In genomic region chr1:67537647-67538018, GRCh38 we compare ENCODE assay signal across 1 cellular context.
TF ChIP-seq lines count a peak whose summit lies in the region.

No MANE protein-coding gene starts in this region.

TF ChIP-seq in WTC11, 78 proteins besides CTCF, POLR2A, EP300 and RAD21 (continued from another document):
- TF ChIP-seq, protein P1, sequence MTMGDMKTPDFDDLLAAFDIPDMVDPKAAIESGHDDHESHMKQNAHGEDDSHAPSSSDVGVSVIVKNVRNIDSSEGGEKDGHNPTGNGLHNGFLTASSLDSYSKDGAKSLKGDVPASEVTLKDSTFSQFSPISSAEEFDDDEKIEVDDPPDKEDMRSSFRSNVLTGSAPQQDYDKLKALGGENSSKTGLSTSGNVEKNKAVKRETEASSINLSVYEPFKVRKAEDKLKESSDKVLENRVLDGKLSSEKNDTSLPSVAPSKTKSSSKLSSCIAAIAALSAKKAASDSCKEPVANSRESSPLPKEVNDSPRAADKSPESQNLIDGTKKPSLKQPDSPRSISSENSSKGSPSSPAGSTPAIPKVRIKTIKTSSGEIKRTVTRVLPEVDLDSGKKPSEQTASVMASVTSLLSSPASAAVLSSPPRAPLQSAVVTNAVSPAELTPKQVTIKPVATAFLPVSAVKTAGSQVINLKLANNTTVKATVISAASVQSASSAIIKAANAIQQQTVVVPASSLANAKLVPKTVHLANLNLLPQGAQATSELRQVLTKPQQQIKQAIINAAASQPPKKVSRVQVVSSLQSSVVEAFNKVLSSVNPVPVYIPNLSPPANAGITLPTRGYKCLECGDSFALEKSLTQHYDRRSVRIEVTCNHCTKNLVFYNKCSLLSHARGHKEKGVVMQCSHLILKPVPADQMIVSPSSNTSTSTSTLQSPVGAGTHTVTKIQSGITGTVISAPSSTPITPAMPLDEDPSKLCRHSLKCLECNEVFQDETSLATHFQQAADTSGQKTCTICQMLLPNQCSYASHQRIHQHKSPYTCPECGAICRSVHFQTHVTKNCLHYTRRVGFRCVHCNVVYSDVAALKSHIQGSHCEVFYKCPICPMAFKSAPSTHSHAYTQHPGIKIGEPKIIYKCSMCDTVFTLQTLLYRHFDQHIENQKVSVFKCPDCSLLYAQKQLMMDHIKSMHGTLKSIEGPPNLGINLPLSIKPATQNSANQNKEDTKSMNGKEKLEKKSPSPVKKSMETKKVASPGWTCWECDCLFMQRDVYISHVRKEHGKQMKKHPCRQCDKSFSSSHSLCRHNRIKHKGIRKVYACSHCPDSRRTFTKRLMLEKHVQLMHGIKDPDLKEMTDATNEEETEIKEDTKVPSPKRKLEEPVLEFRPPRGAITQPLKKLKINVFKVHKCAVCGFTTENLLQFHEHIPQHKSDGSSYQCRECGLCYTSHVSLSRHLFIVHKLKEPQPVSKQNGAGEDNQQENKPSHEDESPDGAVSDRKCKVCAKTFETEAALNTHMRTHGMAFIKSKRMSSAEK (CRISPR knock-in tag; IDR thresholded peaks at IDR 0.05; ENCODE audit: borderline replicate concordance) = no peak
- TF ChIP-seq FOXJ3 (CRISPR knock-in tag; IDR thresholded peaks at IDR 0.05; ENCODE audit: borderline replicate concordance) = no peak
- no peak for TF ChIP-seq HMGA2 (CRISPR knock-in tag; IDR thresholded peaks at IDR 0.05)
- TF ChIP-seq ZBTB21 (CRISPR knock-in tag; IDR thresholded peaks at IDR 0.05; ENCODE audit: borderline replicate concordance) = no peak
- TF ChIP-seq PREB (CRISPR knock-in tag; IDR thresholded peaks at IDR 0.05; ENCODE audit: borderline replicate concordance) = no peak
- TF ChIP-seq ATF1 (CRISPR knock-in tag; IDR thresholded peaks at IDR 0.05) = no peak
- no peak for TF ChIP-seq GRHL2 (CRISPR knock-in tag; IDR thresholded peaks at IDR 0.05; ENCODE audit: insufficient replicate concordance, severe bottlenecking)
- no peak for TF ChIP-seq ZNF121 (CRISPR knock-in tag; IDR thresholded peaks at IDR 0.05)
TF ChIP-seq in WTC11: peak in this region for 0.
